Comparison of ENCODE assay signal across 10 cellular contexts in the genomic region with DNA sequence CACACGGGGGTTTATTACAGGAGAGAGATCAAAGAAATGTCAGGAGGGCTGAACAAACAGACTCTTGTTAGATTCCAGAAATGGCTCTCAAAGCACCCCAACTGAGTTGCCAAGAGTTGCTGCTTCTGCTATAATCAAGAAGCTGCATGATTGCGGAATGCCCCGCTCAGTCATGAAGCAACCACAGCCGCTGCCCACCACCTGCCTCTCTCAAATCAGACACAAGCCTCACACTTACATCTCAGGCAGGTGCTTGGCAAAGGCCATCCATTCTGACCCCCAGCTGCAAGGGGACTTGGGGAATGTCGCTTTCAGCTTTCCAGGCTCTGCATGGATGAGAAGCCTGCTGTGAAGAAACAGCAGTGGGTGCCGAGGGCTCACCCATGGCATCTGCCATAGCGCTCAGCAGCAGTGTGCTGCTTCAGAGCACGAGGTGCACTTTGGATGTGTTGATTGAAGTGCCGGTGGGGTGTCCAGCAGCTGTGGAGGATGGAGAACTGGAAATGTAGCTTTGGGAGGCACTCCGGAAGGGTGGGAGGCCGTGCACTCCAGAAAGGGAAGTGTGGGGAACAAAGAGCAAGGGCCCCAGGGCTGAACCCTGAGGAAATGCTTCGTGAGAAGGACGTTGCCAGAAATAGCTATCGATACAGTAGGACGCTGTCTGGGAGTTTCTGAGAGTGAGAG. TPM values are rescaled to one million over a fixed set of nuclear protein-coding genes. Genes with fewer than 3 reads are reported as not detected.
DNase-seq lines count a peak whose midpoint lies in the region; ATAC-seq, FAIRE-seq and TF ChIP-seq lines count a peak whose summit lies in the region.
"Had no signal": no experiment of that assay in that cellular context is flagged by ENCODE, and none has a peak within 500 bp of the region (broad histone marks: within the 10 kb centered on the region; RNA-seq: fewer than 3 reads in every experiment).

No MANE protein-coding gene starts in this region.

- H3K27me3 Mint-ChIP-seq in endothelial cell (ENCODE audit: unreplicated experiment), result peaks cover 14% of the 10 kb centered on the region

- H3K4me3 ChIP-seq in pancreas, result peak overlapping the region in 1 of 4 donors; percentile 4
- no peak overlapping the region for H3K4me3 ChIP-seq in effector memory CD4-positive, alpha-beta T cell (ENCODE audit: insufficient read depth, low read depth, low read length, poor library complexity, severe bottlenecking)

- DNase-seq in GM10266 (ENCODE audit: extremely low spot score) (peak; percentile 47), NCI-H2227 (lab: John Stamatoyannopoulos, UW; ENCODE audit: unreplicated experiment) (peak; percentile 40), endothelial cell (ENCODE audit: low spot score) (peak; percentile 38), pancreas (no peak)
- DNase-seq in effector memory CD4-positive, alpha-beta T cell, result no peak

- H3K36me3 ChIP-seq in pancreas, result no peaks in the 10 kb centered on the region
- no peaks in the 10 kb centered on the region for H3K36me3 ChIP-seq in effector memory CD4-positive, alpha-beta T cell (ENCODE audit: control insufficient read depth, insufficient read depth, low read length)

- ATAC-seq in pancreas, result peak in 3 of 4 donors; percentile 64 to 78 (median 73)
- no peak for ATAC-seq in GM19395 (IDR thresholded peaks at IDR 0.05; ENCODE audit: unreplicated experiment)
- ATAC-seq in HG02885 (IDR thresholded peaks at IDR 0.05; ENCODE audit: poor library complexity, unreplicated experiment), result no peak
- ATAC-seq in HG03439 (IDR thresholded peaks at IDR 0.05; ENCODE audit: unreplicated experiment), result no peak

- H3K9me3 Mint-ChIP-seq in endothelial cell (ENCODE audit: unreplicated experiment), result no peaks in the 10 kb centered on the region

- no peak overlapping the region for H3K27ac ChIP-seq in pancreas
- no peak overlapping the region for H3K27ac ChIP-seq in effector memory CD4-positive, alpha-beta T cell (ENCODE audit: insufficient read depth, low read length, poor library complexity, severe bottlenecking)
- H3K27ac ChIP-seq: epithelial cell of prostate had no signal

- FAIRE-seq in pancreas (lab: Jason Lieb, UNC), result no peak

- no peaks in the 10 kb centered on the region for H3K4me1 ChIP-seq in pancreas
- peaks cover 12% of the 10 kb centered on the region for H3K4me1 ChIP-seq in effector memory CD4-positive, alpha-beta T cell (ENCODE audit: control insufficient read depth, insufficient read depth, low read length, poor library complexity, severe bottlenecking)

- TF ChIP-seq CTCF in GM10266 (IDR thresholded peaks at IDR 0.05; ENCODE audit: control insufficient read depth, insufficient read depth, low read depth, missing control alignments) (no peak), endothelial cell (IDR thresholded peaks at IDR 0.05; ENCODE audit: unreplicated experiment) (no peak), pancreas (IDR thresholded peaks at IDR 0.05) (no peak)

- peak overlapping the region; percentile 67 for H3K27ac Mint-ChIP-seq in endothelial cell (ENCODE audit: unreplicated experiment)

- WGBS in pancreas, 2 donors, result 53% methylated on average over 15 of the region's 15 CpGs

- no peaks in the 10 kb centered on the region for H3K36me3 Mint-ChIP-seq in endothelial cell (ENCODE audit: low read depth, unreplicated experiment)

- H3K4me3 Mint-ChIP-seq in endothelial cell (ENCODE audit: unreplicated experiment), result no peak overlapping the region

- no peaks in the 10 kb centered on the region for H3K27me3 ChIP-seq in pancreas
- no peaks in the 10 kb centered on the region for H3K27me3 ChIP-seq in effector memory CD4-positive, alpha-beta T cell (replicated peaks; ENCODE audit: control insufficient read depth, insufficient read depth, low read length, poor library complexity, severe bottlenecking)

- H3K4me1 Mint-ChIP-seq in endothelial cell (ENCODE audit: unreplicated experiment), result peaks cover 58% of the 10 kb centered on the region

- no peaks in the 10 kb centered on the region for H3K9me3 ChIP-seq in pancreas
- H3K9me3 ChIP-seq in effector memory CD4-positive, alpha-beta T cell (ENCODE audit: control insufficient read depth, low read length), result no peaks in the 10 kb centered on the region

- intact Hi-C loops in pancreas (cut with DNase I), result no loop called here

RNA-seq across cellular contexts. Expression of a gene that starts 37.7 kb away (rescaled TPM):
- total RNA-seq in endothelial cell (ENCODE audit: unreplicated experiment), result not detected
- total RNA-seq in pancreas, result not detected
- under 1 TPM in 1 of 2 donors, not detected in 1; 0.07 TPM for polyA plus RNA-seq in pancreas
- total RNA-seq: SK-MEL-5 had no signal

RNA-seq across cellular contexts. Expression of a gene that starts 51.2 kb away (rescaled TPM):
- total RNA-seq in endothelial cell (ENCODE audit: unreplicated experiment) (22.6 TPM), pancreas (10 to 100 TPM; 25.8 to 40.1 (median 32.4) TPM)
- 10 to 100 TPM; 28.9 to 30.6 TPM for polyA plus RNA-seq in pancreas

Comparison
In these comparisons a context has a peak if more than half of its experiments do, and no peak if none do; other contexts are left out.
1. DNase-seq: peak in GM10266 (single experiment), NCI-H2227 (single experiment) and endothelial cell (single experiment); none in pancreas (0 of 6) and effector memory CD4-positive, alpha-beta T cell (0 of 3).
2. ATAC-seq: peak in pancreas (3 of 4); none in GM19395 (single experiment), HG02885 (single experiment) and HG03439 (single experiment).